8 cellular contexts compared by ENCODE assay signal in the genomic region with DNA sequence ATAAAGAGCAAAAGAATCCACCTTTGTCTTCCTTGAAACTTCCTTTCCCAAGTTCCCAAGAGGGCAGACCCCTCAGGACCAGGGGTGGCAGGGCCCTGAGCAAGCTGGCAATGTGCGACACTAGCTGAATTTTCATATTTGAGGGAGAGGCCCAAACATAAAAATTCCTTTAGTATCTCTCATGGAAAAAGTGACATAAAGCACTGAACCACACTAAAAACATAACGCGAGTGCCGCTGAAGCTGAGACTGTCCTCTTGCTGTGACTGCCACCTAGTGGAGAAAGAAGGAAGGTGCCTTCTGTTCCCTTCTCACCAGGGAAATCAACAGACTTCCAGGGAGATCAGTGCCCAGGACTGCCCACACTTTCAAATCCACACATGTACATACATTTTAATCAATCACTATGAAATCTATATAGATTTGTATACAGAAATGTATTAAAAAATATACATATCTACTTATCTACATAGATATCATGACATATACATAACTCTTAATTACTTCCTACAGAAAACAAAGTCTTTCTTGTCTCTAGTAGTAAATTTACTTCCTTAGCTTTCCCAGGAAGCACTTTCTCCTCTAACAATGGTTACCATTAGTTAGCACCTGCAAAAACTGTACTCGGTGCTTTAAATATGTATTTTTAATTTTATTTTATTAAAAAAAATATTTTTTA. TPM values are rescaled to one million over a fixed set of nuclear protein-coding genes. Genes with fewer than 3 reads are reported as not detected.
DNase-seq lines count a peak whose midpoint lies in the region; ATAC-seq and TF ChIP-seq lines count a peak whose summit lies in the region.

No MANE protein-coding gene starts in this region.

- H3K36me3 ChIP-seq in Karpas-422 (ENCODE audit: insufficient read depth, low read length), result peaks cover 15% of the 10 kb centered on the region
- H3K36me3 ChIP-seq in Peyer's patch, result peaks cover 0 to 69% (median 0%) of the 10 kb centered on the region in 3 donors
- peaks cover 26 to 87% (median 27%) of the 10 kb centered on the region in 3 donors for H3K36me3 ChIP-seq in esophagus squamous epithelium

- no peak for TF ChIP-seq POLR2A in Peyer's patch (IDR thresholded peaks at IDR 0.05)
- no peak for TF ChIP-seq POLR2A in esophagus squamous epithelium (IDR thresholded peaks at IDR 0.05)

- H3K4me2 ChIP-seq in Karpas-422 (ENCODE audit: low read depth, low read length, poor library complexity, severe bottlenecking), result no peak overlapping the region

- H3K4me3 ChIP-seq in Karpas-422 (ENCODE audit: low read length) (no peak overlapping the region), Peyer's patch (no peak overlapping the region), esophagus squamous epithelium (no peak overlapping the region)

- peaks cover 38% of the 10 kb centered on the region for H3K4me1 ChIP-seq in Karpas-422 (ENCODE audit: low read length)
- H3K4me1 ChIP-seq in Peyer's patch, result peaks cover 0 to 18% (median 0%) of the 10 kb centered on the region in 4 donors
- H3K4me1 ChIP-seq in esophagus squamous epithelium, result peaks cover 14 to 66% (median 50%) of the 10 kb centered on the region in 3 donors

- H3K27ac ChIP-seq in Karpas-422 (ENCODE audit: low read length), result no peak overlapping the region
- H3K27ac ChIP-seq in Peyer's patch, result peak overlapping the region; percentile 49 to 89 (median 64)
- H3K27ac ChIP-seq in esophagus squamous epithelium, result peak overlapping the region; percentile 69 to 97 (median 85)

- H3K9ac ChIP-seq in Karpas-422 (ENCODE audit: low read length), result no peak overlapping the region

- H3K79me2 ChIP-seq in Karpas-422 (ENCODE audit: low read length), result no peaks in the 10 kb centered on the region

- no peaks in the 10 kb centered on the region for H3K9me2 ChIP-seq in Karpas-422 (replicated peaks; ENCODE audit: insufficient read depth, low read length)

- peaks cover 4 to 8% of the 10 kb centered on the region in 2 donors for H3K36me3 Mint-ChIP-seq in activated T-cell treated with anti-CD3 and anti-CD28 coated beads, Interleukin-2, amount 50 U/mL, for 72 hours (ENCODE audit: insufficient read depth in 2 of 2)
- H3K36me3 Mint-ChIP-seq in naive thymus-derived CD8-positive, alpha-beta T cell, result peaks cover 0 to 67% (median 13%) of the 10 kb centered on the region in 3 donors
- peaks cover 100% of the 10 kb centered on the region for H3K36me3 Mint-ChIP-seq in stimulated activated effector memory CD8-positive, alpha-beta T cell treated with anti-CD3 and anti-CD28 coated beads, Interleukin-12 subunit alpha, Interleukin-12 subunit beta, amount 100 ng/mL, for 72 hours

- H3K27me3 ChIP-seq in Karpas-422 (ENCODE audit: low read length) (no peaks in the 10 kb centered on the region), Peyer's patch (no peaks in the 10 kb centered on the region), esophagus squamous epithelium (no peaks in the 10 kb centered on the region)

- POLR2A ChIA-PET in naive thymus-derived CD8-positive, alpha-beta T cell (lab: Charles Lee), result interaction anchor here (0.8 to 1.6 kb wide), 4 partner anchors 54 to 241 kb away, joined by 3 to 7 read pairs (median 4); a partner anchor contains a TSS

- no peaks in the 10 kb centered on the region for H3K9me3 Mint-ChIP-seq in activated T-cell treated with anti-CD3 and anti-CD28 coated beads, Interleukin-2, amount 50 U/mL, for 72 hours
- H3K9me3 Mint-ChIP-seq in naive thymus-derived CD8-positive, alpha-beta T cell, result no peaks in the 10 kb centered on the region
- no peaks in the 10 kb centered on the region for H3K9me3 Mint-ChIP-seq in stimulated activated effector memory CD8-positive, alpha-beta T cell treated with anti-CD3 and anti-CD28 coated beads, Interleukin-12 subunit alpha, Interleukin-12 subunit beta, amount 100 ng/mL, for 72 hours

- peak; percentile 90 for DNase-seq in Karpas-422
- peak; percentile 55 to 91 (median 76) for DNase-seq in Peyer's patch
- DNase-seq in activated T-cell treated with anti-CD3 and anti-CD28 coated beads, Interleukin-2, amount 50 U/mL, for 72 hours, result peak; percentile 69 to 71
- DNase-seq in esophagus squamous epithelium (lab: John Stamatoyannopoulos, UW), result no peak
- peak; percentile 33 to 86 (median 66) for DNase-seq in naive thymus-derived CD8-positive, alpha-beta T cell
- DNase-seq in stimulated activated effector memory CD8-positive, alpha-beta T cell treated with anti-CD3 and anti-CD28 coated beads, Interleukin-12 subunit alpha, Interleukin-12 subunit beta, amount 100 ng/mL, for 72 hours (ENCODE audit: low spot score in 2 of 2), result peak; percentile 52 to 78

- peaks cover 9% of the 10 kb centered on the region for H3K4me1 Mint-ChIP-seq in activated T-cell treated with anti-CD3 and anti-CD28 coated beads, Interleukin-2, amount 50 U/mL, for 72 hours (ENCODE audit: low read depth)
- H3K4me1 Mint-ChIP-seq in naive thymus-derived CD8-positive, alpha-beta T cell, result peaks cover 0 to 6% (median 4%) of the 10 kb centered on the region in 4 donors
- H3K4me1 Mint-ChIP-seq in stimulated activated effector memory CD8-positive, alpha-beta T cell treated with anti-CD3 and anti-CD28 coated beads, Interleukin-12 subunit alpha, Interleukin-12 subunit beta, amount 100 ng/mL, for 72 hours, result no peaks in the 10 kb centered on the region

- ATAC-seq in activated T-cell treated with anti-CD3 and anti-CD28 coated beads, Interleukin-2, amount 50 U/mL, for 72 hours (replicated peaks in 1 of 2), result peak; percentile 87 to 90
- peak; percentile 81 to 97 for ATAC-seq in naive thymus-derived CD8-positive, alpha-beta T cell
- ATAC-seq in stimulated activated effector memory CD8-positive, alpha-beta T cell treated with anti-CD3 and anti-CD28 coated beads, Interleukin-12 subunit alpha, Interleukin-12 subunit beta, amount 100 ng/mL, for 72 hours, result peak; percentile 78
- no peak for ATAC-seq in HG03432 (IDR thresholded peaks at IDR 0.05; ENCODE audit: unreplicated experiment)

- H3K9me3 ChIP-seq in Karpas-422 (ENCODE audit: low read length), result no peaks in the 10 kb centered on the region
- no peaks in the 10 kb centered on the region for H3K9me3 ChIP-seq in Peyer's patch
- no peaks in the 10 kb centered on the region for H3K9me3 ChIP-seq in esophagus squamous epithelium

- H3K27ac Mint-ChIP-seq in activated T-cell treated with anti-CD3 and anti-CD28 coated beads, Interleukin-2, amount 50 U/mL, for 72 hours, result no peak overlapping the region
- H3K27ac Mint-ChIP-seq in naive thymus-derived CD8-positive, alpha-beta T cell, result peak overlapping the region in 5 of 10 donors; percentile 3 to 67 (median 11)
- peak overlapping the region; percentile 52 for H3K27ac Mint-ChIP-seq in stimulated activated effector memory CD8-positive, alpha-beta T cell treated with anti-CD3 and anti-CD28 coated beads, Interleukin-12 subunit alpha, Interleukin-12 subunit beta, amount 100 ng/mL, for 72 hours

- WGBS in esophagus squamous epithelium, 2 donors, result 3 to 7% methylated on average over 5 of the region's 5 CpGs

- no peaks in the 10 kb centered on the region for H3K27me3 Mint-ChIP-seq in activated T-cell treated with anti-CD3 and anti-CD28 coated beads, Interleukin-2, amount 50 U/mL, for 72 hours (ENCODE audit: low read depth)
- no peaks in the 10 kb centered on the region for H3K27me3 Mint-ChIP-seq in naive thymus-derived CD8-positive, alpha-beta T cell

- H4K20me1 ChIP-seq in Karpas-422 (ENCODE audit: insufficient read depth, low read depth, low read length), result peaks cover 18% of the 10 kb centered on the region

- TF ChIP-seq CTCF in GM12872 (IDR thresholded peaks at IDR 0.05; ENCODE audit: insufficient read depth, low read depth, low read length) (peak; percentile 90), Peyer's patch (IDR thresholded peaks at IDR 0.05) (peak; percentile 89 to 98 (median 96)), esophagus squamous epithelium (IDR thresholded peaks at IDR 0.05) (peak; percentile 80 to 97 (median 95))

- no peak overlapping the region for H2AFZ ChIP-seq in Karpas-422 (ENCODE audit: low read length)

- intact Hi-C loops in esophagus squamous epithelium (cut with DNase I), result loop anchor here (10.0 kb wide), 2 partner anchors 239 to 291 kb away; a partner anchor contains a TSS

- no peak overlapping the region for H3K4me3 Mint-ChIP-seq in activated T-cell treated with anti-CD3 and anti-CD28 coated beads, Interleukin-2, amount 50 U/mL, for 72 hours
- H3K4me3 Mint-ChIP-seq in naive thymus-derived CD8-positive, alpha-beta T cell, result no peak overlapping the region
- H3K4me3 Mint-ChIP-seq in stimulated activated effector memory CD8-positive, alpha-beta T cell treated with anti-CD3 and anti-CD28 coated beads, Interleukin-12 subunit alpha, Interleukin-12 subunit beta, amount 100 ng/mL, for 72 hours, result no peak overlapping the region

RNA-seq across cellular contexts. Expression of a gene that starts 53.8 kb away (rescaled TPM):
- 7.9 and 9.5 TPM in 2 replicates for total RNA-seq in Karpas-422 (2014; rRNA removed; shearing (Covaris generic); ENCODE audit: low replicate concordance)
- total RNA-seq in Peyer's patch, result 10 to 100 TPM; 11.6 to 35.5 (median 23.3) TPM
- 10 to 100 TPM; 33.8 to 48.8 TPM for total RNA-seq in activated T-cell treated with anti-CD3 and anti-CD28 coated beads, Interleukin-2, amount 50 U/mL, for 72 hours
- 10 to 100 TPM; 10.1 to 25.5 (median 12.6) TPM for total RNA-seq in esophagus squamous epithelium
- total RNA-seq in naive thymus-derived CD8-positive, alpha-beta T cell, result 10 to 100 TPM; 29.6 to 30.1 TPM
- 1 to 10 TPM; 3.9 to 9.0 (median 6.0) TPM for polyA plus RNA-seq in naive thymus-derived CD8-positive, alpha-beta T cell
